Comparison of ENCODE assay signal across 10 cellular contexts in genomic region chr1:160416369-160416768, GRCh38. TPM values are rescaled to one million over a fixed set of nuclear protein-coding genes. Genes with fewer than 3 reads are reported as not detected.
DNase-seq lines count a peak whose midpoint lies in the region; ATAC-seq, FAIRE-seq and TF ChIP-seq lines count a peak whose summit lies in the region.
"Had no signal": no experiment of that assay in that cellular context is flagged by ENCODE, and none has a peak within 500 bp of the region (broad histone marks: within the 10 kb centered on the region; RNA-seq: fewer than 3 reads in every experiment).

No MANE protein-coding gene starts in this region.

- TF ChIP-seq EP300 in GM12878 (IDR thresholded peaks at IDR 0.05; ENCODE audit: borderline replicate concordance in 1 of 2, control insufficient read depth in 1 of 2, low read depth in 2 of 2, low read length in 2 of 2), result no peak

- no peak overlapping the region for H3K27ac ChIP-seq in GM12878 (ENCODE audit: control insufficient read depth, insufficient read depth)
- H3K27ac ChIP-seq: BLaER1 treated with 17β-estradiol and CSF1 and Interleukin-3, amounts not matched to agents 10 nM and 100 nM had no signal

- no peak overlapping the region for H3K9ac ChIP-seq in GM12878 (ENCODE audit: control insufficient read depth, insufficient read depth, low read length)
- H3K9ac ChIP-seq: BLaER1 treated with 17β-estradiol and CSF1 and Interleukin-3, amounts not matched to agents 10 nM and 100 nM had no signal

- intact Hi-C loops in GM12878 (cut with micrococcal nuclease; ENCODE audit: unreplicated experiment), result no loop called here

- FAIRE-seq in GM12878 (lab: Jason Lieb, UNC), result no peak

- H2AFZ ChIP-seq in GM12878 (ENCODE audit: control insufficient read depth, low read depth, low read length), result no peak overlapping the region

- peak; percentile 37 for DNase-seq in NCI-H187 treated with DMSO at 0.1 percent for 48 hours (lab: John Stamatoyannopoulos, UW)
- DNase-seq in NCI-H187 (lab: John Stamatoyannopoulos, UW), result no peak
- DNase-seq in LHCN-M2 (ENCODE audit: low read depth), result peak; percentile 29
- no peak for DNase-seq in GM12878 (ENCODE audit: low read depth, low spot score)
- DNase-seq in nephron progenitor cell, result no peak
- DNase-seq in stimulated activated CD8-positive, alpha-beta memory T cell treated with anti-CD3 and anti-CD28 coated beads, Interleukin-4, amount 100 ng/mL, for 48 hours, result no peak
- no peak for DNase-seq in T-helper 9 cell
- DNase-seq in NCI-H1930 (lab: John Stamatoyannopoulos, UW), result no peak
- DNase-seq: stimulated activated naive B cell treated with anti-CD40 and anti-IgM and Interleukin-4, amounts not matched to agents 10 μg/mL and 1 μg/mL and 100 μg/mL, for 72 hours had no signal

- H3K27me3 ChIP-seq in GM12878 (replicated peaks in 1 of 2; ENCODE audit: control insufficient read depth in 2 of 2, insufficient read depth in 2 of 2, low read length in 1 of 2), result no peaks in the 10 kb centered on the region
- H3K27me3 ChIP-seq: BLaER1 treated with 17β-estradiol and CSF1 and Interleukin-3, amounts not matched to agents 10 nM and 100 nM had no signal

- TF ChIP-seq POLR2A in GM12878 (IDR thresholded peaks at IDR 0.05; ENCODE audit: low read depth, low read length), result no peak

- H4K20me1 ChIP-seq in GM12878 (ENCODE audit: control insufficient read depth, insufficient read depth), result no peaks in the 10 kb centered on the region

- H3K27ac Mint-ChIP-seq in nephron progenitor cell, result peak overlapping the region; percentile 33
- H3K27ac Mint-ChIP-seq: stimulated activated naive B cell treated with anti-CD40 and anti-IgM and Interleukin-4, amounts not matched to agents 10 μg/mL and 1 μg/mL and 100 μg/mL, for 72 hours had no signal

- H3K79me2 ChIP-seq in GM12878 (ENCODE audit: control insufficient read depth, insufficient read depth, low read length), result no peaks in the 10 kb centered on the region

- no peaks in the 10 kb centered on the region for H3K27me3 Mint-ChIP-seq in nephron progenitor cell (ENCODE audit: low read depth, poor library complexity)
- H3K27me3 Mint-ChIP-seq: stimulated activated naive B cell treated with anti-CD40 and anti-IgM and Interleukin-4, amounts not matched to agents 10 μg/mL and 1 μg/mL and 100 μg/mL, for 72 hours had no signal

- peak in 2 of 3 experiments; percentile 37 to 40; a peak in 3 of 6 replicates for TF ChIP-seq CTCF in GM12878 (IDR thresholded peaks at IDR 0.05 in 2 of 3, conservative IDR thresholded peaks at IDR 0.05 in 1 of 3; ENCODE audit: control insufficient read depth in 2 of 3, extremely low read depth in 1 of 3, insufficient read depth in 1 of 3, low read depth in 3 of 3, low read length in 3 of 3)
- no peak for TF ChIP-seq CTCF in nephron progenitor cell (IDR thresholded peaks at IDR 0.05)

- H3K4me2 ChIP-seq in GM12878 (ENCODE audit: control insufficient read depth, insufficient read depth), result no peak overlapping the region
- H3K4me2 ChIP-seq: BLaER1 treated with 17β-estradiol and CSF1 and Interleukin-3, amounts not matched to agents 10 nM and 100 nM had no signal

- H3K9me3 Mint-ChIP-seq in nephron progenitor cell, result no peaks in the 10 kb centered on the region
- H3K9me3 Mint-ChIP-seq: stimulated activated naive B cell treated with anti-CD40 and anti-IgM and Interleukin-4, amounts not matched to agents 10 μg/mL and 1 μg/mL and 100 μg/mL, for 72 hours had no signal

- CTCF ChIA-PET in GM12878 (lab: Yijun Ruan, JAX), result interaction anchor here (0.8 to 2.4 kb wide), 6 partner anchors 12 to 331 kb away, joined by 3 to 8 read pairs (median 3); no protein-coding TSS in a partner anchor

- in situ Hi-C loops in GM12878 (cut with MboI), result loop anchor here (25.0 kb wide), 1 partner anchor 546 kb away; the partner anchor contains the start of gene ITLN2

- TF ChIP-seq RAD21 in GM12878 (IDR thresholded peaks at IDR 0.05; ENCODE audit: insufficient read depth, low read depth, low read length), result peak; percentile 39; the same call in 1 of the 2 replicates

- H3K4me3 ChIP-seq in GM12878, result no peak overlapping the region
- H3K4me3 ChIP-seq: BLaER1 treated with 17β-estradiol and CSF1 and Interleukin-3, amounts not matched to agents 10 nM and 100 nM had no signal

- 23% methylated on average over 4 of the region's 4 CpGs for WGBS in GM12878 (ENCODE audit: insufficient coverage, insufficient replicate concordance, low lambda C conversion rate, missing lambda C conversion rate)

- H3K4me1 Mint-ChIP-seq in nephron progenitor cell, result peaks cover 28% of the 10 kb centered on the region

- SMC1A ChIA-PET in GM12878 (lab: Charles Lee; ENCODE audit: uncharacterized antibody, unreplicated experiment), result no interaction called here

- H3K36me3 Mint-ChIP-seq in nephron progenitor cell (ENCODE audit: low read depth), result peaks cover 41% of the 10 kb centered on the region

- no TSS peak for BruUV-seq in GM12878 (replicated peaks; lab: Mats Ljungman, UMichigan)

- H3K4me1 ChIP-seq in GM12878 (ENCODE audit: control insufficient read depth, insufficient read depth, low read length), result no peaks in the 10 kb centered on the region

- RAD21 ChIA-PET in GM12878 (lab: Charles Lee; ENCODE audit: unreplicated experiment), result interaction anchor here (0.6 to 1.0 kb wide), 2 partner anchors 125 to 160 kb away, joined by 3 to 4 read pairs; no protein-coding TSS in a partner anchor

- no peaks in the 10 kb centered on the region for H3K36me3 ChIP-seq in GM12878 (ENCODE audit: control insufficient read depth in 2 of 2, insufficient read depth in 2 of 2, low read length in 1 of 2)

- POLR2A ChIA-PET in GM12878 (lab: Charles Lee), result no interaction called here

- H3K4me3 Mint-ChIP-seq in nephron progenitor cell, result no peak overlapping the region
- H3K4me3 Mint-ChIP-seq: stimulated activated naive B cell treated with anti-CD40 and anti-IgM and Interleukin-4, amounts not matched to agents 10 μg/mL and 1 μg/mL and 100 μg/mL, for 72 hours had no signal

- H3K9me3 ChIP-seq in GM12878 (replicated peaks; ENCODE audit: control insufficient read depth, insufficient read depth, low read length), result no peaks in the 10 kb centered on the region
- H3K9me3 ChIP-seq: BLaER1 treated with 17β-estradiol and CSF1 and Interleukin-3, amounts not matched to agents 10 nM and 100 nM had no signal

- peak; percentile 56 for ATAC-seq in GM12878

TF ChIP-seq in GM12878, 131 proteins besides CTCF, POLR2A, EP300 and RAD21 (continues in another document):
- TF ChIP-seq POLR2AphosphoS2 (IDR thresholded peaks at IDR 0.05; ENCODE audit: low read depth, low read length) (no peak), CEBPB (IDR thresholded peaks at IDR 0.05; ENCODE audit: borderline replicate concordance in 1 of 2, low read depth in 2 of 2, low read length in 2 of 2) (no peak), BRCA1 (IDR thresholded peaks at IDR 0.05; ENCODE audit: low read depth, low read length) (no peak), NRF1 (conservative IDR thresholded peaks at IDR 0.05; ENCODE audit: low read depth, low read length) (no peak)

RNA-seq across cellular contexts. Expression of gene VANGL2, which starts 16.0 kb away (rescaled TPM):
- total RNA-seq in LHCN-M2 (2014; rRNA removed) (under 0.01 TPM in 1 of 2 replicates, not detected in the other), GM12878 (2014; rRNA removed) (0.11 and 0.23 TPM in 2 replicates), GM12878 (2014; rRNA removed; fragmentation: Illumina TruSeq; extraction: Trizol) (0.27 and 0.28 TPM in 2 replicates), GM12878 (2021) (1.1 and 1.2 TPM in 2 replicates)
- polyA plus RNA-seq in LHCN-M2 (2012), result 0.32 TPM
- 4.9 and 5.3 TPM in 2 replicates for total RNA-seq in GM12878 (2013; cell fraction: nucleolus; rRNA removed)
- 0.43 TPM for polyA plus RNA-seq in GM12878 (2011; ENCODE audit: low read depth)
- polyA plus RNA-seq in GM12878 (2011; rRNA removed) (3.0 and 5.0 TPM in 2 replicates), GM12878 (2014; fragmentation: Illumina TruSeq; extraction: Trizol) (0.79 and 1.0 TPM in 2 replicates), GM12878 (2014; fragmentation: Nextera tagmentation; extraction: Ambion mirVana) (under 1 TPM; 0.10 to 0.13 TPM), GM12878 (2014; rRNA removed) (1.2 and 5.0 TPM in 2 replicates), GM12878 (2016; fragmentation: Nextera tagmentation; extraction: Ambion mirVana) (under 1 TPM; 0.16 to 0.28 TPM)
- 4.7 and 5.1 TPM in 2 replicates for polyA plus RNA-seq in GM12878 (2011; cell fraction: cytosol; rRNA removed)
- polyA plus RNA-seq in GM12878 (2011; cell fraction: nucleus; rRNA removed), result 10.0 and 10.7 TPM in 2 replicates
- 0.58 and 0.70 TPM in 2 replicates for polyA plus RNA-seq in GM12878 (2012)
- polyA minus RNA-seq in GM12878 (2011; rRNA and poly(A)+ RNA removed), result 3.1 and 4.1 TPM in 2 replicates
- polyA minus RNA-seq in GM12878 (2011; cell fraction: cytosol; rRNA and poly(A)+ RNA removed), result 1.2 and 2.6 TPM in 2 replicates
- polyA minus RNA-seq in GM12878 (2011; cell fraction: nucleus; rRNA and poly(A)+ RNA removed), result 0.73 and 1.4 TPM in 2 replicates

RNA-seq across cellular contexts. Expression of gene NHLH1, which starts 49.5 kb away (rescaled TPM):
- 0.13 TPM in 1 of 2 replicates, not detected in the other for total RNA-seq in LHCN-M2 (2014; rRNA removed)
- polyA plus RNA-seq in LHCN-M2 (2012), result 0.04 TPM
- total RNA-seq in GM12878 (2013; cell fraction: nucleolus; rRNA removed), result 0.19 TPM in 1 of 2 replicates, not detected in the other
- total RNA-seq in GM12878 (2014; rRNA removed), result 0.11 TPM in 1 of 2 replicates, not detected in the other
- 0.40 and 0.46 TPM in 2 replicates for total RNA-seq in GM12878 (2014; rRNA removed; fragmentation: Illumina TruSeq; extraction: Trizol)
- total RNA-seq in GM12878 (2021), result 0.80 and 0.85 TPM in 2 replicates
- polyA plus RNA-seq in GM12878 (2011; ENCODE audit: low read depth), result 0.75 TPM
- 0.12 and 0.22 TPM in 2 replicates for polyA plus RNA-seq in GM12878 (2011; rRNA removed)
- polyA plus RNA-seq in GM12878 (2011; cell fraction: cytosol; rRNA removed), result 0.20 and 0.22 TPM in 2 replicates
- 0.80 and 1.2 TPM in 2 replicates for polyA plus RNA-seq in GM12878 (2011; cell fraction: nucleus; rRNA removed)
- polyA plus RNA-seq in GM12878 (2012), result 1.3 TPM in 2 replicates
- polyA plus RNA-seq in GM12878 (2014; fragmentation: Illumina TruSeq; extraction: Trizol), result 0.76 and 0.98 TPM in 2 replicates
- polyA plus RNA-seq in GM12878 (2014; fragmentation: Nextera tagmentation; extraction: Ambion mirVana), result under 1 TPM; 0.27 to 0.43 TPM
- polyA plus RNA-seq in GM12878 (2014; rRNA removed), result 0.76 and 1.2 TPM in 2 replicates
- under 1 TPM; 0.23 to 0.56 TPM for polyA plus RNA-seq in GM12878 (2016; fragmentation: Nextera tagmentation; extraction: Ambion mirVana)
- polyA minus RNA-seq in GM12878 (2011; rRNA and poly(A)+ RNA removed), result 0.15 TPM in 1 of 2 replicates, not detected in the other
- not detected in 2 replicates for polyA minus RNA-seq in GM12878 (2011; cell fraction: cytosol; rRNA and poly(A)+ RNA removed)
- polyA minus RNA-seq in GM12878 (2011; cell fraction: nucleus; rRNA and poly(A)+ RNA removed), result 0.24 and 0.67 TPM in 2 replicates

Comparison
In these comparisons a context has a peak if more than half of its experiments do, and no peak if none do; other contexts are left out.
1. DNase-seq: peak in NCI-H187 treated with DMSO at 0.1 percent for 48 hours (single experiment) and LHCN-M2 (single experiment); none in NCI-H187 (0 of 2), GM12878 (single experiment), nephron progenitor cell (single experiment), stimulated activated CD8-positive, alpha-beta memory T cell treated with anti-CD3 and anti-CD28 coated beads, Interleukin-4, amount 100 ng/mL, for 48 hours (single experiment), T-helper 9 cell (single experiment) and NCI-H1930 (0 of 2).